30 cellular contexts compared by ENCODE assay signal in genomic region chr13:112055032-112055416, GRCh38. TPM values are rescaled to one million over a fixed set of nuclear protein-coding genes. Genes with fewer than 3 reads are reported as not detected.
DNase-seq lines count a peak whose midpoint lies in the region; ATAC-seq and TF ChIP-seq lines count a peak whose summit lies in the region.
"Had no signal": no experiment of that assay in that cellular context is flagged by ENCODE, and none has a peak within 500 bp of the region (broad histone marks: within the 10 kb centered on the region; RNA-seq: fewer than 3 reads in every experiment).

No MANE protein-coding gene starts in this region.

- WGBS in spleen, 5 donors = 7 to 17% (median 10%) methylated on average over 17 of the region's 17 CpGs
- 5 to 12% (median 6%) methylated on average over 16 to 17 of the region's 17 CpGs for WGBS in stomach, 5 donors

- H3K27ac ChIP-seq in spleen (no peak overlapping the region), stomach (no peak overlapping the region)
- H3K27ac ChIP-seq: colonic mucosa had no signal

- CTCF ChIA-PET in activated naive CD4-positive, alpha-beta T cell treated with anti-CD3 and anti-CD28 coated beads for 36 hours (lab: Charles Lee) = no interaction called here
- CTCF ChIA-PET in WTC11 (lab: Charles Lee) = interaction anchor here (0.8 to 2.4 kb wide), 4 partner anchors 8 to 388 kb away, joined by 3 to 13 read pairs (median 3); no protein-coding TSS in a partner anchor

- intact Hi-C loops in activated naive CD4-positive, alpha-beta T cell treated with anti-CD3 and anti-CD28 coated beads for 36 hours (cut with micrococcal nuclease) = loop anchor here (2.0 kb wide), 1 partner anchor 16 kb away; no protein-coding TSS in a partner anchor
- intact Hi-C loops in spleen (cut with DNase I; ENCODE audit: low total_unique reads) (no loop called here), stomach (cut with DNase I; ENCODE audit: low total_unique reads) (no loop called here)

- peak overlapping the region; percentile 3 for H3K4me3 Mint-ChIP-seq in activated naive CD4-positive, alpha-beta T cell treated with anti-CD3 and anti-CD28 coated beads, Interleukin-2, amount 50 U/mL, for 24 hours
- no peak overlapping the region for H3K4me3 Mint-ChIP-seq in activated naive CD4-positive, alpha-beta T cell treated with anti-CD3 and anti-CD28 coated beads for 36 hours
- H3K4me3 Mint-ChIP-seq in WTC11 = peak overlapping the region; percentile 54
- H3K4me3 Mint-ChIP-seq in endothelial cell (ENCODE audit: unreplicated experiment) = peak overlapping the region; percentile 47
- H3K4me3 Mint-ChIP-seq: stimulated activated effector memory CD8-positive, alpha-beta T cell treated with anti-CD3 and anti-CD28 coated beads, Interleukin-12 subunit alpha, Interleukin-12 subunit beta, amount 100 ng/mL, for 72 hours had no signal

- no peak for ATAC-seq in WTC11
- ATAC-seq: HCT116; naive thymus-derived CD4-positive, alpha-beta T cell; sciatic nerve; stimulated activated effector memory CD8-positive, alpha-beta T cell treated with anti-CD3 and anti-CD28 coated beads, Interleukin-12 subunit alpha, Interleukin-12 subunit beta, amount 100 ng/mL, for 72 hours had no signal

- TF ChIP-seq EP300 in stomach (IDR thresholded peaks at IDR 0.05) = no peak

- no peaks in the 10 kb centered on the region for H3K9me3 Mint-ChIP-seq in activated naive CD4-positive, alpha-beta T cell treated with anti-CD3 and anti-CD28 coated beads, Interleukin-2, amount 50 U/mL, for 24 hours
- no peaks in the 10 kb centered on the region for H3K9me3 Mint-ChIP-seq in activated naive CD4-positive, alpha-beta T cell treated with anti-CD3 and anti-CD28 coated beads for 36 hours
- no peaks in the 10 kb centered on the region for H3K9me3 Mint-ChIP-seq in WTC11
- H3K9me3 Mint-ChIP-seq in endothelial cell (ENCODE audit: unreplicated experiment) = no peaks in the 10 kb centered on the region
- H3K9me3 Mint-ChIP-seq: stimulated activated effector memory CD8-positive, alpha-beta T cell treated with anti-CD3 and anti-CD28 coated beads, Interleukin-12 subunit alpha, Interleukin-12 subunit beta, amount 100 ng/mL, for 72 hours had no signal

- H3K27ac Mint-ChIP-seq in activated naive CD4-positive, alpha-beta T cell treated with anti-CD3 and anti-CD28 coated beads, Interleukin-2, amount 50 U/mL, for 24 hours = no peak overlapping the region
- no peak overlapping the region for H3K27ac Mint-ChIP-seq in activated naive CD4-positive, alpha-beta T cell treated with anti-CD3 and anti-CD28 coated beads for 36 hours
- H3K27ac Mint-ChIP-seq in WTC11 = no peak overlapping the region
- H3K27ac Mint-ChIP-seq in endothelial cell (ENCODE audit: unreplicated experiment) = no peak overlapping the region
- H3K27ac Mint-ChIP-seq: CD4-positive, CD25-positive, alpha-beta regulatory T cell; stimulated activated effector memory CD8-positive, alpha-beta T cell treated with anti-CD3 and anti-CD28 coated beads, Interleukin-12 subunit alpha, Interleukin-12 subunit beta, amount 100 ng/mL, for 72 hours had no signal

- H3K9me3 ChIP-seq in spleen (peaks cover 0 to 19% (median 0%) of the 10 kb centered on the region in 8 donors), stomach (peaks cover 0 to 5% (median 2%) of the 10 kb centered on the region in 4 donors)
- H3K9me3 ChIP-seq: colonic mucosa had no signal

- H3K4me1 Mint-ChIP-seq in activated naive CD4-positive, alpha-beta T cell treated with anti-CD3 and anti-CD28 coated beads, Interleukin-2, amount 50 U/mL, for 24 hours = no peaks in the 10 kb centered on the region
- H3K4me1 Mint-ChIP-seq in activated naive CD4-positive, alpha-beta T cell treated with anti-CD3 and anti-CD28 coated beads for 36 hours (ENCODE audit: low read depth) = peaks cover 2% of the 10 kb centered on the region
- H3K4me1 Mint-ChIP-seq in WTC11 = peaks cover 41% of the 10 kb centered on the region
- peaks cover 26% of the 10 kb centered on the region for H3K4me1 Mint-ChIP-seq in endothelial cell (ENCODE audit: unreplicated experiment)
- H3K4me1 Mint-ChIP-seq: stimulated activated effector memory CD8-positive, alpha-beta T cell treated with anti-CD3 and anti-CD28 coated beads, Interleukin-12 subunit alpha, Interleukin-12 subunit beta, amount 100 ng/mL, for 72 hours had no signal

- H3K27me3 Mint-ChIP-seq in activated naive CD4-positive, alpha-beta T cell treated with anti-CD3 and anti-CD28 coated beads, Interleukin-2, amount 50 U/mL, for 24 hours = peaks cover 53% of the 10 kb centered on the region
- H3K27me3 Mint-ChIP-seq in activated naive CD4-positive, alpha-beta T cell treated with anti-CD3 and anti-CD28 coated beads for 36 hours (ENCODE audit: low read depth) = peaks cover 75% of the 10 kb centered on the region
- peaks cover 100% of the 10 kb centered on the region for H3K27me3 Mint-ChIP-seq in WTC11 (ENCODE audit: low read depth)
- peaks cover 26% of the 10 kb centered on the region for H3K27me3 Mint-ChIP-seq in endothelial cell (ENCODE audit: unreplicated experiment)

- TF ChIP-seq POLR2A in spleen (IDR thresholded peaks at IDR 0.05) = no peak
- no peak for TF ChIP-seq POLR2A in stomach (IDR thresholded peaks at IDR 0.05)

- H3K36me3 Mint-ChIP-seq in activated naive CD4-positive, alpha-beta T cell treated with anti-CD3 and anti-CD28 coated beads, Interleukin-2, amount 50 U/mL, for 24 hours = no peaks in the 10 kb centered on the region
- peaks cover 1% of the 10 kb centered on the region for H3K36me3 Mint-ChIP-seq in activated naive CD4-positive, alpha-beta T cell treated with anti-CD3 and anti-CD28 coated beads for 36 hours (ENCODE audit: low read depth)
- H3K36me3 Mint-ChIP-seq in WTC11 = no peaks in the 10 kb centered on the region
- H3K36me3 Mint-ChIP-seq in endothelial cell (ENCODE audit: low read depth, unreplicated experiment) = no peaks in the 10 kb centered on the region
- H3K36me3 Mint-ChIP-seq: CD4-positive, CD25-positive, alpha-beta regulatory T cell; IgD-negative memory B cell had no signal

- TF ChIP-seq CTCF in WTC11 (IDR thresholded peaks at IDR 0.05) (no peak), endothelial cell (IDR thresholded peaks at IDR 0.05; ENCODE audit: unreplicated experiment) (no peak), spleen (IDR thresholded peaks at IDR 0.05 in 8 of 11, conservative IDR thresholded peaks at IDR 0.05 in 3 of 11) (no peak), stomach (IDR thresholded peaks at IDR 0.05) (no peak)

- DNase-seq in activated naive CD4-positive, alpha-beta T cell treated with anti-CD3 and anti-CD28 coated beads for 36 hours = no peak
- DNase-seq in WTC11 (ENCODE audit: low spot score) = no peak
- no peak for DNase-seq in endothelial cell (ENCODE audit: low spot score)
- peak; percentile 29 for DNase-seq in spleen
- DNase-seq in NCI-H345 (lab: John Stamatoyannopoulos, UW) = no peak
- no peak for DNase-seq in stomach
- DNase-seq: activated CD4-positive, alpha-beta T cell treated with anti-CD3 and anti-CD28 coated beads for 4 hours; activated CD8-positive, alpha-beta memory T cell treated with anti-CD3 and anti-CD28 coated beads, Interleukin-2, amount 50 U/mL, for 48 hours; activated gamma-delta T cell treated with Interleukin-2 at 50 U/mL for 16 hours; amniotic stem cell; CD4-positive, CD25-positive, alpha-beta regulatory T cell; colonic mucosa; effector CD8-positive, alpha-beta T cell; erythroblast; kidney; midbrain; naive thymus-derived CD4-positive, alpha-beta T cell; NCI-H1092; NCI-H1694 treated with DMSO at 0.1 percent for 48 hours; NCI-H526; stimulated activated CD4-positive, alpha-beta T cell treated with anti-CD3 and anti-CD28 coated beads, Interleukin-4, amount 100 ng/mL, for 24 hours had no signal

- H3K36me3 ChIP-seq in spleen (no peaks in the 10 kb centered on the region), stomach (no peaks in the 10 kb centered on the region)
- H3K36me3 ChIP-seq: colonic mucosa had no signal

- H3K4me3 ChIP-seq in spleen = no peak overlapping the region
- no peak overlapping the region for H3K4me3 ChIP-seq in stomach
- H3K4me3 ChIP-seq: colonic mucosa had no signal

- H3K4me1 ChIP-seq in spleen = peaks cover 0 to 48% (median 15%) of the 10 kb centered on the region in 6 donors
- peaks cover 0 to 52% (median 23%) of the 10 kb centered on the region in 4 donors for H3K4me1 ChIP-seq in stomach
- H3K4me1 ChIP-seq: colonic mucosa had no signal

- POLR2A ChIA-PET in WTC11 (lab: Charles Lee) = no interaction called here

- peaks cover 18 to 100% (median 84%) of the 10 kb centered on the region in 7 donors for H3K27me3 ChIP-seq in spleen (replicated peaks in 1 of 7)
- peaks cover 47 to 100% (median 82%) of the 10 kb centered on the region in 3 donors for H3K27me3 ChIP-seq in stomach

TF ChIP-seq in WTC11, 78 proteins besides CTCF, POLR2A, EP300 and RAD21 (continues in another document):
- no peak for TF ChIP-seq IRF1 (CRISPR knock-in tag; IDR thresholded peaks at IDR 0.05)

RNA-seq across cellular contexts. Expression of gene SOX1, which starts 11.9 kb away (rescaled TPM):
- total RNA-seq in activated naive CD4-positive, alpha-beta T cell treated with anti-CD3 and anti-CD28 coated beads for 36 hours = not detected
- total RNA-seq in WTC11 (2021) (0.15 to 0.25 TPM (median 0.18 TPM) in 3 replicates), endothelial cell (ENCODE audit: unreplicated experiment) (1.7 TPM), spleen (not detected), stomach (not detected)
- polyA plus RNA-seq in spleen (not detected), stomach (not detected)
- total RNA-seq: bronchial epithelial cell; CD4-positive, CD25-positive, alpha-beta regulatory T cell; colonic mucosa; kidney; liver; naive thymus-derived CD4-positive, alpha-beta T cell; sciatic nerve; T-helper 1 cell treated with Interleukin-12 subunit alpha and Interleukin-12 subunit beta and Interleukin-4 antibody, amounts not matched to agents 30 ng/mL and 1 ng/mL, for 36 hours; urinary bladder had no signal
- polyA plus RNA-seq: CD4-positive, CD25-positive, alpha-beta regulatory T cell; IgD-negative memory B cell; liver; naive thymus-derived CD4-positive, alpha-beta T cell; urinary bladder had no signal
